1 cellular context compared by ENCODE assay signal in the genomic region with DNA sequence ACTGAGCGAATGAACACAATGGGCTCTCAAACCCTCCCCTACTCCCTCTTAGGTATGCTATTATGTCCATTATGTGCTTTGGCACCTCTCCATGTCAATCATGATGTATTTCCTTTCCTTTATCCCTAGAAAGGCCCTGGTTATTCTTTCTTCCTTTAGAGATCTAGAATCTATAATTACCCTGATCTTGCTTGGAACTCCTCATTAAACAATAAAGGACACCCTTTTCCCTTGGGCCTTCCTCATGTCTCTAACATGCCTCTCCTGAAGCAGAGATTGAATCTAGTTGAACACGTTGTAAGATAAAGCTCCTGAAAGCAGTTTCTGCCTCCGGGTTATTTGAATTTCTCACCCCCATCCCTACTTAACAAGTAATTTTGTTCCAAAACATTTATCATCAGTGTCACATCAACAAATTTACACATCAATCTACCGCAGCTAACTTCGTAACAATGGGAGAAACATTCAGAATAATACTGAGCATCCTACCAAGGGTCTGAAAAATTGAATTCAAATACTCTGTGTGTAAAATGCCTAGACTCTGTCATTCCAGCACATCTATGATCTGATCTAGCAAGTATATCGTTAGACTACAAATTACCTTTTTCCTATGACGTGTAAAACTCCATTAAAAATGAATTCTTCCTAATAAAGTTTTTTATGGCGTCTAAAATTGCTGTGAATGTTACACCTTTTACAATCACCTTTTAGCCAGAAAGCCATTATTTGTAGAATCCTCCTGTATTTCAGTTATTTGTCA.
TF ChIP-seq lines count a peak whose summit lies in the region.

No MANE protein-coding gene starts in this region.

TF ChIP-seq in HEK293, 187 proteins besides CTCF, POLR2A, EP300 and RAD21 (continued from another document and continues in another):
- TF ChIP-seq, protein P1, sequence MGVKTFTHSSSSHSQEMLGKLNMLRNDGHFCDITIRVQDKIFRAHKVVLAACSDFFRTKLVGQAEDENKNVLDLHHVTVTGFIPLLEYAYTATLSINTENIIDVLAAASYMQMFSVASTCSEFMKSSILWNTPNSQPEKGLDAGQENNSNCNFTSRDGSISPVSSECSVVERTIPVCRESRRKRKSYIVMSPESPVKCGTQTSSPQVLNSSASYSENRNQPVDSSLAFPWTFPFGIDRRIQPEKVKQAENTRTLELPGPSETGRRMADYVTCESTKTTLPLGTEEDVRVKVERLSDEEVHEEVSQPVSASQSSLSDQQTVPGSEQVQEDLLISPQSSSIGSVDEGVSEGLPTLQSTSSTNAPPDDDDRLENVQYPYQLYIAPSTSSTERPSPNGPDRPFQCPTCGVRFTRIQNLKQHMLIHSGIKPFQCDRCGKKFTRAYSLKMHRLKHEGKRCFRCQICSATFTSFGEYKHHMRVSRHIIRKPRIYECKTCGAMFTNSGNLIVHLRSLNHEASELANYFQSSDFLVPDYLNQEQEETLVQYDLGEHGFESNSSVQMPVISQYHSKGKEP (tag by site-specific recombination; IDR thresholded peaks at IDR 0.05) = 0 out of 2 replicates have a peak, but pooled peaks have one; percentile 19
- TF ChIP-seq ZNF610 (tag by site-specific recombination; IDR thresholded peaks at IDR 0.05; ENCODE audit: borderline replicate concordance) = peak; percentile 35; the same call in 1 of the 2 replicates
- TF ChIP-seq ZNF433 (tag by site-specific recombination; IDR thresholded peaks at IDR 0.05; ENCODE audit: low read depth) = no peak
- TF ChIP-seq ZNF843 (tag by site-specific recombination; IDR thresholded peaks at IDR 0.05) = peak; percentile 82
- peak; percentile 25; the same call in 1 of the 2 replicates for TF ChIP-seq BCL11B (tag by site-specific recombination; IDR thresholded peaks at IDR 0.05; ENCODE audit: low read depth)
- TF ChIP-seq ZNF404 (tag by site-specific recombination; IDR thresholded peaks at IDR 0.05) = no peak
- TF ChIP-seq ZNF768 (tag by site-specific recombination; IDR thresholded peaks at IDR 0.05) = no peak
- TF ChIP-seq ZNF510 (tag by site-specific recombination; IDR thresholded peaks at IDR 0.05; ENCODE audit: insufficient replicate concordance) = no peak
- no peak for TF ChIP-seq ZNF214 (tag by site-specific recombination; IDR thresholded peaks at IDR 0.05; ENCODE audit: borderline replicate concordance)
- no peak for TF ChIP-seq ZNF585B (tag by site-specific recombination; IDR thresholded peaks at IDR 0.05)
- TF ChIP-seq HIC1 (tag by site-specific recombination; IDR thresholded peaks at IDR 0.05) = no peak
- TF ChIP-seq ZNF354C (tag by site-specific recombination; IDR thresholded peaks at IDR 0.05; ENCODE audit: borderline replicate concordance, low read depth) = no peak
- no peak for TF ChIP-seq ZBTB48 (tag by site-specific recombination; IDR thresholded peaks at IDR 0.05)
- peak; percentile 95 for TF ChIP-seq WT1 (tag by site-specific recombination; IDR thresholded peaks at IDR 0.05)
- peak; percentile 28; the same call in 1 of the 2 replicates for TF ChIP-seq INSM2 (tag by site-specific recombination; IDR thresholded peaks at IDR 0.05)
- TF ChIP-seq ZNF174 (tag by site-specific recombination; IDR thresholded peaks at IDR 0.05) = no peak
- TF ChIP-seq ZNF248 (tag by site-specific recombination; IDR thresholded peaks at IDR 0.05) = no peak
- TF ChIP-seq ZBTB20 (tag by site-specific recombination; IDR thresholded peaks at IDR 0.05) = no peak
- TF ChIP-seq ZSCAN4 (tag by site-specific recombination; IDR thresholded peaks at IDR 0.05) = no peak; the same call in 1 of the 2 replicates
- TF ChIP-seq, protein P2, sequence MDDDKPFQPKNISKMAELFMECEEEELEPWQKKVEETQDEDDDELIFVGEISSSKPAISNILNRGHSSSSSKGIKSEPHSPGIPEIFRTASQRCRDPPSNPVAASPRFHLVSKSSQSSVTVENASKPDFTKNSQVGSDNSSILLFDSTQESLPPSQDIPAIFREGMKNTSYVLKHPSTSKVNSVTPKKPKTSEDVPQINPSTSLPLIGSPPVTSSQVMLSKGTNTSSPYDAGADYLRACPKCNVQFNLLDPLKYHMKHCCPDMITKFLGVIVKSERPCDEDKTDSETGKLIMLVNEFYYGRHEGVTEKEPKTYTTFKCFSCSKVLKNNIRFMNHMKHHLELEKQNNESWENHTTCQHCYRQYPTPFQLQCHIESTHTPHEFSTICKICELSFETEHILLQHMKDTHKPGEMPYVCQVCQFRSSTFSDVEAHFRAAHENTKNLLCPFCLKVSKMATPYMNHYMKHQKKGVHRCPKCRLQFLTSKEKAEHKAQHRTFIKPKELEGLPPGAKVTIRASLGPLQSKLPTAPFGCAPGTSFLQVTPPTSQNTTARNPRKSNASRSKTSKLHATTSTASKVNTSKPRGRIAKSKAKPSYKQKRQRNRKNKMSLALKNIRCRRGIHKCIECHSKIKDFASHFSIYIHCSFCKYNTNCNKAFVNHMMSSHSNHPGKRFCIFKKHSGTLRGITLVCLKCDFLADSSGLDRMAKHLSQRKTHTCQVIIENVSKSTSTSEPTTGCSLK (tag by site-specific recombination; IDR thresholded peaks at IDR 0.05) = no peak
- TF ChIP-seq PBX3 (CRISPR knock-in tag; IDR thresholded peaks at IDR 0.05) = no peak
- TF ChIP-seq ZNF558 (tag by site-specific recombination; IDR thresholded peaks at IDR 0.05) = no peak
- 0 out of 2 replicates have a peak, but pooled peaks have one; percentile 36 for TF ChIP-seq ZNF366 (tag by site-specific recombination; conservative IDR thresholded peaks at IDR 0.05)
- TF ChIP-seq PRDM4 (tag by site-specific recombination; IDR thresholded peaks at IDR 0.05) = peak; percentile 92
- no peak for TF ChIP-seq ZNF707 (tag by site-specific recombination; IDR thresholded peaks at IDR 0.05)
- TF ChIP-seq, protein P3, sequence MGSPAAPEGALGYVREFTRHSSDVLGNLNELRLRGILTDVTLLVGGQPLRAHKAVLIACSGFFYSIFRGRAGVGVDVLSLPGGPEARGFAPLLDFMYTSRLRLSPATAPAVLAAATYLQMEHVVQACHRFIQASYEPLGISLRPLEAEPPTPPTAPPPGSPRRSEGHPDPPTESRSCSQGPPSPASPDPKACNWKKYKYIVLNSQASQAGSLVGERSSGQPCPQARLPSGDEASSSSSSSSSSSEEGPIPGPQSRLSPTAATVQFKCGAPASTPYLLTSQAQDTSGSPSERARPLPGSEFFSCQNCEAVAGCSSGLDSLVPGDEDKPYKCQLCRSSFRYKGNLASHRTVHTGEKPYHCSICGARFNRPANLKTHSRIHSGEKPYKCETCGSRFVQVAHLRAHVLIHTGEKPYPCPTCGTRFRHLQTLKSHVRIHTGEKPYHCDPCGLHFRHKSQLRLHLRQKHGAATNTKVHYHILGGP (tag by site-specific recombination; IDR thresholded peaks at IDR 0.05) = peak; percentile 91
- 0 out of 2 replicates have a peak, but pooled peaks have one; percentile 11 for TF ChIP-seq ZNF10 (tag by site-specific recombination; IDR thresholded peaks at IDR 0.05)
- TF ChIP-seq ZNF394 (tag by site-specific recombination; IDR thresholded peaks at IDR 0.05; ENCODE audit: borderline replicate concordance) = no peak
- TF ChIP-seq ZNF416 (tag by site-specific recombination; IDR thresholded peaks at IDR 0.05) = no peak
- TF ChIP-seq ZNF311 (tag by site-specific recombination; IDR thresholded peaks at IDR 0.05; ENCODE audit: borderline replicate concordance) = no peak
- TF ChIP-seq MEIS1 (CRISPR knock-in tag; IDR thresholded peaks at IDR 0.05; ENCODE audit: borderline replicate concordance) = no peak
- no peak for TF ChIP-seq ZNF654 (tag by site-specific recombination; IDR thresholded peaks at IDR 0.05; ENCODE audit: low read depth)
- no peak for TF ChIP-seq ZIC2 (tag by site-specific recombination; IDR thresholded peaks at IDR 0.05)
- TF ChIP-seq KLF16 (tag by site-specific recombination; IDR thresholded peaks at IDR 0.05) = no peak
- TF ChIP-seq ZNF157 (tag by site-specific recombination; IDR thresholded peaks at IDR 0.05) = no peak
- no peak for TF ChIP-seq ZFP3 (tag by site-specific recombination; IDR thresholded peaks at IDR 0.05; ENCODE audit: low read depth)
- TF ChIP-seq ZNF548 (tag by site-specific recombination; IDR thresholded peaks at IDR 0.05) = no peak
- TF ChIP-seq REST (tag by site-specific recombination; IDR thresholded peaks at IDR 0.05) = no peak
- no peak for TF ChIP-seq SP2 (tag by site-specific recombination; IDR thresholded peaks at IDR 0.05)
- no peak for TF ChIP-seq KLF10 (tag by site-specific recombination; IDR thresholded peaks at IDR 0.05)
